In the genomic region with DNA sequence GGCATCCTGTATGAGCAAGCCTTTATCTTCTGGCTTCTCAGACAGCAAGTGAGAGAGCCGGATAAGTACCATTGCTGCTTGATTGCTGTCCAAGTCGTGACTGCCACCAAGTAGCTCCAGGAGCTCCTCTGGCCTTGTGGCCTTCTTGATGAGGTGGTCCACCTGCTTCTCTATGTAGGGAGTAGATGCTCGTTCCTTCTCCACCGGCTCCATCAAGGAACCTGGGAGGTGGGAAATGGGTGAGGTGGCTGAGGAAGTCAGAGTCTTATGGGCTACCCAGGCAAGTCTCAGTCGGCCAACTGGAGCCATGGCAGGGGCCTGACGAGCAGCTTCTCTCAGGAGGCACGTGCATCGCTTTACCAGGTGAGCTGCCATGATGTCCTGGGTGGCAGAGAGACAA, we compare ENCODE assay signal across 14 cellular contexts. TPM values are rescaled to one million over a fixed set of nuclear protein-coding genes. Genes with fewer than 3 reads are reported as not detected.
DNase-seq lines count a peak whose midpoint lies in the region; ATAC-seq, FAIRE-seq and TF ChIP-seq lines count a peak whose summit lies in the region.
"Had no signal": no experiment of that assay in that cellular context is flagged by ENCODE, and none has a peak within 500 bp of the region (broad histone marks: within the 10 kb centered on the region; RNA-seq: fewer than 3 reads in every experiment).

No MANE protein-coding gene starts in this region.

- H3K27ac Mint-ChIP-seq in activated CD4-positive, alpha-beta T cell treated with anti-CD3 and anti-CD28 coated beads for 36 hours: peak overlapping the region; percentile 82
- H3K27ac Mint-ChIP-seq in activated naive CD4-positive, alpha-beta T cell treated with anti-CD3 and anti-CD28 coated beads, Interleukin-2, amount 50 U/mL, for 72 hours: peak overlapping the region; percentile 63 to 77
- no peak overlapping the region for H3K27ac Mint-ChIP-seq in neural crest cell (ENCODE audit: unreplicated experiment)

- intact Hi-C loops in activated CD4-positive, alpha-beta T cell treated with anti-CD3 and anti-CD28 coated beads for 36 hours (cut with DNase I, micrococcal nuclease): no loop called here

- TF ChIP-seq POLR2A in GM12891 (IDR thresholded peaks at IDR 0.05; ENCODE audit: low read depth, low read length) (0 out of 2 replicates have a peak, but pooled peaks have one; percentile 42), erythroblast (IDR thresholded peaks at IDR 0.05; ENCODE audit: low read length) (no peak)

- FAIRE-seq in GM12891 (lab: Jason Lieb, UNC): no peak

- H3K36me3 Mint-ChIP-seq in activated CD4-positive, alpha-beta T cell treated with anti-CD3 and anti-CD28 coated beads for 36 hours (ENCODE audit: low read depth): peaks cover 57% of the 10 kb centered on the region
- peaks cover 40 to 43% of the 10 kb centered on the region in 2 donors for H3K36me3 Mint-ChIP-seq in activated naive CD4-positive, alpha-beta T cell treated with anti-CD3 and anti-CD28 coated beads, Interleukin-2, amount 50 U/mL, for 72 hours
- no peaks in the 10 kb centered on the region for H3K36me3 Mint-ChIP-seq in neural crest cell (ENCODE audit: low read depth)

- no peaks in the 10 kb centered on the region for H3K27me3 Mint-ChIP-seq in activated CD4-positive, alpha-beta T cell treated with anti-CD3 and anti-CD28 coated beads for 36 hours
- H3K27me3 Mint-ChIP-seq in neural crest cell (ENCODE audit: low read depth): peaks cover 8% of the 10 kb centered on the region

- no peaks in the 10 kb centered on the region for H3K9me3 Mint-ChIP-seq in activated CD4-positive, alpha-beta T cell treated with anti-CD3 and anti-CD28 coated beads for 36 hours (ENCODE audit: low read depth)
- H3K9me3 Mint-ChIP-seq in activated naive CD4-positive, alpha-beta T cell treated with anti-CD3 and anti-CD28 coated beads, Interleukin-2, amount 50 U/mL, for 72 hours: no peaks in the 10 kb centered on the region
- no peaks in the 10 kb centered on the region for H3K9me3 Mint-ChIP-seq in neural crest cell

- CTCF ChIA-PET in activated CD4-positive, alpha-beta T cell treated with anti-CD3 and anti-CD28 coated beads for 36 hours (lab: Charles Lee): interaction anchor here (0.8 kb wide), 1 partner anchor 52 kb away, joined by 3 read pairs; no protein-coding TSS in a partner anchor

- no peak for ATAC-seq in activated CD4-positive, alpha-beta T cell treated with anti-CD3 and anti-CD28 coated beads for 36 hours
- no peak for ATAC-seq in activated naive CD4-positive, alpha-beta T cell treated with anti-CD3 and anti-CD28 coated beads, Interleukin-2, amount 50 U/mL, for 72 hours
- ATAC-seq in HG03520 (IDR thresholded peaks at IDR 0.05; ENCODE audit: unreplicated experiment): no peak
- ATAC-seq: left cardiac atrium, sciatic nerve had no signal

- H3K4me1 Mint-ChIP-seq in activated CD4-positive, alpha-beta T cell treated with anti-CD3 and anti-CD28 coated beads for 36 hours: peaks cover 41% of the 10 kb centered on the region
- peaks cover 34% of the 10 kb centered on the region for H3K4me1 Mint-ChIP-seq in neural crest cell

- no peak for DNase-seq in activated CD4-positive, alpha-beta T cell treated with anti-CD3 and anti-CD28 coated beads for 36 hours
- DNase-seq in activated CD4-positive, alpha-beta T cell treated with anti-CD3 and anti-CD28 coated beads, Interleukin-2, amount 50 U/mL, for 1 hour: no peak
- DNase-seq in GM12891 (ENCODE audit: insufficient read length, low spot score) (no peak), neural crest cell (ENCODE audit: low read depth, low spot score) (no peak), erythroblast (lab: John Stamatoyannopoulos, UW) (no peak), NCI-H748 treated with DMSO at 0.1 percent for 48 hours (lab: John Stamatoyannopoulos, UW) (no peak)
- no peak for DNase-seq in activated naive CD4-positive, alpha-beta T cell treated with anti-CD3 and anti-CD28 coated beads, Interleukin-2, amount 50 U/mL, for 72 hours (ENCODE audit: low spot score in 2 of 2)
- DNase-seq: caudate nucleus, left cardiac atrium, NCI-H1105 treated with DMSO at 0.1 percent for 48 hours had no signal

- no peak for TF ChIP-seq CTCF in neural crest cell (conservative IDR thresholded peaks at IDR 0.05)

- POLR2A ChIA-PET in activated CD4-positive, alpha-beta T cell treated with anti-CD3 and anti-CD28 coated beads for 36 hours (lab: Charles Lee): no interaction called here

- H3K4me3 Mint-ChIP-seq in activated CD4-positive, alpha-beta T cell treated with anti-CD3 and anti-CD28 coated beads for 36 hours: peak overlapping the region; percentile 94
- peak overlapping the region; percentile 81 for H3K4me3 Mint-ChIP-seq in neural crest cell

TF ChIP-seq in GM12891, 5 proteins besides CTCF, POLR2A, EP300 and RAD21:
- TF ChIP-seq POLR2AphosphoS5 (IDR thresholded peaks at IDR 0.05; ENCODE audit: low read depth, low read length): peak; percentile 5; the same call in 1 of the 2 replicates
- TF ChIP-seq TAF1 (IDR thresholded peaks at IDR 0.05; ENCODE audit: low read depth, low read length): no peak
- no peak for TF ChIP-seq SPI1 (IDR thresholded peaks at IDR 0.05; ENCODE audit: low read depth, low read length)
- no peak for TF ChIP-seq PAX5 (IDR thresholded peaks at IDR 0.05; ENCODE audit: insufficient read depth, low read length, severe bottlenecking)
- TF ChIP-seq POU2F2 (IDR thresholded peaks at IDR 0.05; ENCODE audit: low read depth, low read length): no peak

RNA-seq across cellular contexts. Expression of a gene that starts 2.6 kb away (rescaled TPM):
- total RNA-seq in activated CD4-positive, alpha-beta T cell treated with anti-CD3 and anti-CD28 coated beads for 36 hours: 100 to 1,000 TPM; 158 to 163 TPM
- polyA plus RNA-seq in GM12891 (2012; ENCODE audit: low read depth, missing spikeins): 58.5 TPM
- 100 to 1,000 TPM; 138 to 184 TPM for total RNA-seq in activated naive CD4-positive, alpha-beta T cell treated with anti-CD3 and anti-CD28 coated beads, Interleukin-2, amount 50 U/mL, for 72 hours
- total RNA-seq in neural crest cell: 104 and 109 TPM in 2 replicates

RNA-seq across cellular contexts. Expression of a gene that starts 20.1 kb away (rescaled TPM):
- total RNA-seq in activated CD4-positive, alpha-beta T cell treated with anti-CD3 and anti-CD28 coated beads for 36 hours: under 1 TPM; 0.14 to 0.21 TPM
- 0.03 TPM for polyA plus RNA-seq in GM12891 (2012; ENCODE audit: low read depth, missing spikeins)
- under 1 TPM; 0.09 to 0.19 TPM for total RNA-seq in activated naive CD4-positive, alpha-beta T cell treated with anti-CD3 and anti-CD28 coated beads, Interleukin-2, amount 50 U/mL, for 72 hours
- 7.2 and 9.7 TPM in 2 replicates for total RNA-seq in neural crest cell

RNA-seq across cellular contexts. Expression of a gene that starts 48.7 kb away (rescaled TPM):
- not detected for total RNA-seq in activated CD4-positive, alpha-beta T cell treated with anti-CD3 and anti-CD28 coated beads for 36 hours
- polyA plus RNA-seq in GM12891 (2012; ENCODE audit: low read depth, missing spikeins): not detected
- total RNA-seq in activated naive CD4-positive, alpha-beta T cell treated with anti-CD3 and anti-CD28 coated beads, Interleukin-2, amount 50 U/mL, for 72 hours: under 1 TPM in 1 of 2 donors, not detected in 1; 0.50 TPM
- total RNA-seq in neural crest cell: not detected in 2 replicates
- total RNA-seq: A673, myocyte had no signal
